Comparison of ENCODE assay signal across 1 cellular context in the genomic region with DNA sequence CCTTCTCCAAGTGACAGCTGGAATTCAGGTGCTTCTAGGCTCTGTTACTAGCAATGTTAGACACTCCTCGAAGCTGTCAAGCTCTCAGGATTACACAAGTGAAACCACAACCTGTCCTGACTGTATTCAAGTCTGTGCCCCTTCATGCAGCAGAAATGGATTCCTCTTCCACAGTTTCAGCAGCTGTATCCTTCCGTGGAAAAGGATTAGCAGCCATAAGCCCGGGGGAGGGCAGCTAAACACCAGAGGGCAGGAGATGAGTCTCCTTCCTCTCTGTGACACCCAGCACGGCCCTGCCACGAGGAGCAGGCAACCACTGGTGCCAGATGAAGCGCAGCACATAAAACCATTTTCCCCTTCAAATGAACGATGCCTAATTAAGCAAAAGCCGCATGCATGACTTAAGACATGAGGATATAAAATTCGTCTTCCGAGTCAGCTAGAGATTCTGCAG.
TF ChIP-seq lines count a peak whose summit lies in the region.

No MANE protein-coding gene starts in this region.

TF ChIP-seq in GM12878, 131 proteins besides CTCF, POLR2A, EP300 and RAD21 (continued from another document and continues in another):
- TF ChIP-seq ZBED1 (IDR thresholded peaks at IDR 0.05; ENCODE audit: borderline replicate concordance) (no peak), SIX5 (IDR thresholded peaks at IDR 0.05; ENCODE audit: low read depth, low read length, severe bottlenecking) (no peak), CBX3 (IDR thresholded peaks at IDR 0.05; ENCODE audit: borderline replicate concordance, low read depth) (no peak), TBL1XR1 (IDR thresholded peaks at IDR 0.05; ENCODE audit: low read depth, low read length) (no peak), ZSCAN29 (IDR thresholded peaks at IDR 0.05) (no peak), SIN3A (IDR thresholded peaks at IDR 0.05; ENCODE audit: low read depth, low read length) (no peak), TCF7 (IDR thresholded peaks at IDR 0.05; ENCODE audit: borderline replicate concordance) (no peak), NR2C1 (IDR thresholded peaks at IDR 0.05) (no peak), MLLT1 (IDR thresholded peaks at IDR 0.05) (no peak), STAT3 (IDR thresholded peaks at IDR 0.05; ENCODE audit: low read depth, low read length) (no peak), E2F4 (IDR thresholded peaks at IDR 0.05; ENCODE audit: low read depth, low read length) (no peak), CEBPB (IDR thresholded peaks at IDR 0.05; ENCODE audit: borderline replicate concordance in 1 of 2, low read depth in 2 of 2, low read length in 2 of 2) (no peak), JUNB (IDR thresholded peaks at IDR 0.05) (peak; percentile 18; the same call in 1 of the 2 replicates), RUNX3 (IDR thresholded peaks at IDR 0.05; ENCODE audit: low read length) (peak; percentile 74), SUZ12 (IDR thresholded peaks at IDR 0.05; ENCODE audit: unreplicated experiment) (no peak), ZNF24 (IDR thresholded peaks at IDR 0.05) (no peak), BCLAF1 (IDR thresholded peaks at IDR 0.05) (no peak), SPI1 (IDR thresholded peaks at IDR 0.05; ENCODE audit: borderline replicate concordance, insufficient read depth, low read depth, low read length) (no peak), DPF2 (IDR thresholded peaks at IDR 0.05) (no peak), CBFB (IDR thresholded peaks at IDR 0.05; ENCODE audit: low read depth) (peak; percentile 33; the same call in 1 of the 2 replicates), GATAD2B (conservative IDR thresholded peaks at IDR 0.05; ENCODE audit: low read depth) (no peak), EED (IDR thresholded peaks at IDR 0.05; ENCODE audit: low read depth) (peak; percentile 60; the same call in 1 of the 2 replicates), YBX1 (IDR thresholded peaks at IDR 0.05) (no peak), EZH2 (IDR thresholded peaks at IDR 0.05; ENCODE audit: borderline replicate concordance, control insufficient read depth, low read depth, low read length) (no peak), ESRRA (IDR thresholded peaks at IDR 0.05; ENCODE audit: low read length) (no peak), TARDBP (IDR thresholded peaks at IDR 0.05; ENCODE audit: borderline replicate concordance) (no peak), PBX3 (IDR thresholded peaks at IDR 0.05; ENCODE audit: insufficient replicate concordance, low read depth, low read length) (no peak), TAF1 (IDR thresholded peaks at IDR 0.05; ENCODE audit: borderline replicate concordance, low read depth, low read length) (no peak), SP1 (IDR thresholded peaks at IDR 0.05; ENCODE audit: low read depth, low read length) (no peak), ZNF592 (IDR thresholded peaks at IDR 0.05) (no peak), SUPT20H (IDR thresholded peaks at IDR 0.05; ENCODE audit: borderline replicate concordance, control insufficient read depth, low read depth, low read length) (no peak), BCL11A (IDR thresholded peaks at IDR 0.05; ENCODE audit: low read depth, low read length) (no peak), CBX5 (IDR thresholded peaks at IDR 0.05; ENCODE audit: low read depth) (no peak), KLF5 (IDR thresholded peaks at IDR 0.05; ENCODE audit: partially characterized antibody) (no peak), IKZF1 (conservative IDR thresholded peaks at IDR 0.05) (peak; percentile 41; the same call in 1 of the 2 replicates), PKNOX1 (IDR thresholded peaks at IDR 0.05) (no peak), CUX1 (IDR thresholded peaks at IDR 0.05; ENCODE audit: insufficient replicate concordance, low read depth, low read length) (no peak)
- TF ChIP-seq, protein P1, sequence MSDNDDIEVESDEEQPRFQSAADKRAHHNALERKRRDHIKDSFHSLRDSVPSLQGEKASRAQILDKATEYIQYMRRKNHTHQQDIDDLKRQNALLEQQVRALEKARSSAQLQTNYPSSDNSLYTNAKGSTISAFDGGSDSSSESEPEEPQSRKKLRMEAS (IDR thresholded peaks at IDR 0.05; ENCODE audit: low read depth, low read length): peak; percentile 73; the same call in 1 of the 2 replicates
- TF ChIP-seq, protein P2, sequence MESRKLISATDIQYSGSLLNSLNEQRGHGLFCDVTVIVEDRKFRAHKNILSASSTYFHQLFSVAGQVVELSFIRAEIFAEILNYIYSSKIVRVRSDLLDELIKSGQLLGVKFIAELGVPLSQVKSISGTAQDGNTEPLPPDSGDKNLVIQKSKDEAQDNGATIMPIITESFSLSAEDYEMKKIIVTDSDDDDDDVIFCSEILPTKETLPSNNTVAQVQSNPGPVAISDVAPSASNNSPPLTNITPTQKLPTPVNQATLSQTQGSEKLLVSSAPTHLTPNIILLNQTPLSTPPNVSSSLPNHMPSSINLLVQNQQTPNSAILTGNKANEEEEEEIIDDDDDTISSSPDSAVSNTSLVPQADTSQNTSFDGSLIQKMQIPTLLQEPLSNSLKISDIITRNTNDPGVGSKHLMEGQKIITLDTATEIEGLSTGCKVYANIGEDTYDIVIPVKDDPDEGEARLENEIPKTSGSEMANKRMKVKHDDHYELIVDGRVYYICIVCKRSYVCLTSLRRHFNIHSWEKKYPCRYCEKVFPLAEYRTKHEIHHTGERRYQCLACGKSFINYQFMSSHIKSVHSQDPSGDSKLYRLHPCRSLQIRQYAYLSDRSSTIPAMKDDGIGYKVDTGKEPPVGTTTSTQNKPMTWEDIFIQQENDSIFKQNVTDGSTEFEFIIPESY (IDR thresholded peaks at IDR 0.05): no peak
- TF ChIP-seq, protein P3, sequence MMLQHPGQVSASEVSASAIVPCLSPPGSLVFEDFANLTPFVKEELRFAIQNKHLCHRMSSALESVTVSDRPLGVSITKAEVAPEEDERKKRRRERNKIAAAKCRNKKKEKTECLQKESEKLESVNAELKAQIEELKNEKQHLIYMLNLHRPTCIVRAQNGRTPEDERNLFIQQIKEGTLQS (IDR thresholded peaks at IDR 0.05; ENCODE audit: borderline replicate concordance, extremely low read depth, low read depth, low read length): no peak
